In the genomic region with DNA sequence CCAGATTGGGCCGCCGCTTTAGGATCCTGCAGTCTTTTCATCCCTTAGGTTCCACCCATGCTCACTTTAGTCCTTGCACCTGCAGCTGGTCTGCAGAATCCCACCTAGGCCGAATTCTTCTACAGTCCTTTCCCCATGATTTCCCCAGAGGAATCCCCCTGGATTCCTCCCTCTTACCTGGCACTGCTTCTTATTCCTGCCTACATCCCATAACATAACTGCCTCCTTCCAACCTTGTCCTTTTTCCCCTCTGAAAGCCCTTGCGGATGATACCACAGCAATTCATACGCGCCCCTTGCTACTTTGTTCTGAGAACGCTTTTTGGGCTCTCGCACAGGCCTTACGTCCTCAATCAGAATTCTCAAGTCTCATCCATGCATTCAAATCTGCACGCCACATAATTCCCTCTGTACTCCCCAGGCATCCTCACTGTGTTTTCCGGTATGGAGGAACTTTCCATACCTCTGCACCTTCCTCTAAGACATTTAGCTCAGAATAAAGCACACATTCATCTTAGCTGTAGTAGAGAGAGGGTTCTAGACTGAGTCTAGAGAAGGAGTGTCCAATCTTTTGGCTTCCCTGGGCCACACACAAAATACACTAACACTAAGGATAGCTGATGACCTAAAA, we compare ENCODE assay signal across 8 cellular contexts. TPM values are rescaled to one million over a fixed set of nuclear protein-coding genes. Genes with fewer than 3 reads are reported as not detected.
A peak's percentile ranks its signal among the peaks of the same experiment; 100 is the strongest.
DNase-seq lines count a peak whose midpoint lies in the region; ATAC-seq, FAIRE-seq and TF ChIP-seq lines count a peak whose summit lies in the region.

No MANE protein-coding gene starts in this region.

- peaks cover 34% of the 10 kb centered on the region for H3K4me1 Mint-ChIP-seq in stimulated activated effector memory CD8-positive, alpha-beta T cell treated with anti-CD3 and anti-CD28 coated beads, Interleukin-12 subunit alpha, Interleukin-12 subunit beta, amount 100 ng/mL, for 72 hours

- RAD21 ChIA-PET in GM12878 (lab: Charles Lee; ENCODE audit: unreplicated experiment) = interaction anchor here (0.9 to 2.8 kb wide), 15 partner anchors 9 to 168 kb away, joined by 3 to 11 read pairs (median 3); a partner anchor contains a TSS

- POLR2A ChIA-PET in GM12878 (lab: Charles Lee) = interaction anchor here (0.7 to 1.9 kb wide), 8 partner anchors 9 to 157 kb away, joined by 3 to 11 read pairs (median 3); no protein-coding TSS in a partner anchor

- H3K9me3 Mint-ChIP-seq in stimulated activated effector memory CD8-positive, alpha-beta T cell treated with anti-CD3 and anti-CD28 coated beads, Interleukin-12 subunit alpha, Interleukin-12 subunit beta, amount 100 ng/mL, for 72 hours = no peaks in the 10 kb centered on the region

- CTCF ChIA-PET in GM12878 (lab: Yijun Ruan, JAX) = interaction anchor here (1.0 to 2.9 kb wide), 8 partner anchors 10 to 386 kb away, joined by 3 to 21 read pairs (median 5); no protein-coding TSS in a partner anchor

- in situ Hi-C loops in GM12878 (cut with MboI) = loop anchor here (10.0 kb wide), 1 partner anchor 170 kb away; a partner anchor contains a TSS

- ATAC-seq in GM19035 (IDR thresholded peaks at IDR 0.05; ENCODE audit: unreplicated experiment) (peak; percentile 8), GM12878 (peak; percentile 32), GM19324 (IDR thresholded peaks at IDR 0.05; ENCODE audit: low FRiP score, unreplicated experiment) (no peak)
- ATAC-seq in stimulated activated effector memory CD8-positive, alpha-beta T cell treated with anti-CD3 and anti-CD28 coated beads, Interleukin-12 subunit alpha, Interleukin-12 subunit beta, amount 100 ng/mL, for 72 hours = peak; percentile 1

- no peak for TF ChIP-seq RAD21 in GM12878 (IDR thresholded peaks at IDR 0.05; ENCODE audit: insufficient read depth, low read depth, low read length)

- H3K4me3 ChIP-seq in MG63 = peak overlapping the region; percentile 66
- peak overlapping the region; percentile 80 for H3K4me3 ChIP-seq in GM12878
- H3K4me3 ChIP-seq in kidney (ENCODE audit: low read length in 2 of 2) = peak overlapping the region; percentile 87 to 95

- TF ChIP-seq CTCF in GM12878 (IDR thresholded peaks at IDR 0.05 in 2 of 3, conservative IDR thresholded peaks at IDR 0.05 in 1 of 3; ENCODE audit: control insufficient read depth in 2 of 3, extremely low read depth in 1 of 3, insufficient read depth in 1 of 3, low read depth in 3 of 3, low read length in 3 of 3) (no peak), kidney (IDR thresholded peaks at IDR 0.05; ENCODE audit: borderline replicate concordance, extremely low read depth, insufficient read depth) (no peak)

- no peak for TF ChIP-seq EP300 in GM12878 (IDR thresholded peaks at IDR 0.05; ENCODE audit: borderline replicate concordance in 1 of 2, control insufficient read depth in 1 of 2, low read depth in 2 of 2, low read length in 2 of 2)

- TSS peak; percentile 65 for BruUV-seq in GM12878 (replicated peaks; lab: Mats Ljungman, UMichigan)

- H3K27me3 ChIP-seq in MG63 (no peaks in the 10 kb centered on the region), GM12878 (replicated peaks in 1 of 2; ENCODE audit: control insufficient read depth in 2 of 2, insufficient read depth in 2 of 2, low read length in 1 of 2) (no peaks in the 10 kb centered on the region)

- no peaks in the 10 kb centered on the region for H4K20me1 ChIP-seq in GM12878 (ENCODE audit: control insufficient read depth, insufficient read depth)

- H3K4me3 Mint-ChIP-seq in stimulated activated effector memory CD8-positive, alpha-beta T cell treated with anti-CD3 and anti-CD28 coated beads, Interleukin-12 subunit alpha, Interleukin-12 subunit beta, amount 100 ng/mL, for 72 hours = peak overlapping the region; percentile 89

- H3K27ac ChIP-seq in GM12878 (ENCODE audit: control insufficient read depth, insufficient read depth) (peak overlapping the region; percentile 80), kidney (ENCODE audit: low read depth in 2 of 2, low read length in 2 of 2) (peak overlapping the region; percentile 55 to 76)

- WGBS in GM12878 (ENCODE audit: insufficient coverage, insufficient replicate concordance, low lambda C conversion rate, missing lambda C conversion rate) = 36% methylated on average over 11 of the region's 11 CpGs

- peaks cover 7% of the 10 kb centered on the region; the same call in 1 of the 2 replicates for H3K4me1 ChIP-seq in GM12878 (ENCODE audit: control insufficient read depth, insufficient read depth, low read length)
- H3K4me1 ChIP-seq in kidney (ENCODE audit: control insufficient read depth in 1 of 2, insufficient read depth in 1 of 2, low read depth in 1 of 2, low read length in 2 of 2) = peaks cover 5% of the 10 kb centered on the region in 2 donors

- H3K36me3 Mint-ChIP-seq in stimulated activated effector memory CD8-positive, alpha-beta T cell treated with anti-CD3 and anti-CD28 coated beads, Interleukin-12 subunit alpha, Interleukin-12 subunit beta, amount 100 ng/mL, for 72 hours = peaks cover 7% of the 10 kb centered on the region

- no peak for FAIRE-seq in GM12878 (lab: Jason Lieb, UNC)
- FAIRE-seq in kidney (lab: Jason Lieb, UNC) = no peak

- SMC1A ChIA-PET in GM12878 (lab: Charles Lee; ENCODE audit: uncharacterized antibody, unreplicated experiment) = interaction anchor here (1.0 to 5.7 kb wide), 5 partner anchors 11 to 172 kb away, joined by 3 to 65 read pairs (median 5); a partner anchor contains a TSS

- peak overlapping the region; percentile 97 for H2AFZ ChIP-seq in GM12878 (ENCODE audit: control insufficient read depth, low read depth, low read length)

- peak overlapping the region; percentile 91 for H3K27ac Mint-ChIP-seq in stimulated activated effector memory CD8-positive, alpha-beta T cell treated with anti-CD3 and anti-CD28 coated beads, Interleukin-12 subunit alpha, Interleukin-12 subunit beta, amount 100 ng/mL, for 72 hours

- H3K4me2 ChIP-seq in GM12878 (ENCODE audit: control insufficient read depth, insufficient read depth) = peak overlapping the region; percentile 60

- DNase-seq in MG63 (no peak), GM12878 (ENCODE audit: low read depth, low spot score) (no peak), kidney (no peak), SIG-M5 (lab: John Stamatoyannopoulos, UW) (no peak), 8988T (no peak)
- DNase-seq in stimulated activated effector memory CD8-positive, alpha-beta T cell treated with anti-CD3 and anti-CD28 coated beads, Interleukin-12 subunit alpha, Interleukin-12 subunit beta, amount 100 ng/mL, for 72 hours (ENCODE audit: low spot score in 2 of 2) = no peak

- H3K9me3 ChIP-seq in MG63 (peaks cover 2% of the 10 kb centered on the region; the same call in 1 of the 2 replicates), GM12878 (replicated peaks; ENCODE audit: control insufficient read depth, insufficient read depth, low read length) (no peaks in the 10 kb centered on the region), kidney (ENCODE audit: control insufficient read depth in 1 of 2, low read length in 2 of 2) (no peaks in the 10 kb centered on the region)

- H3K9ac ChIP-seq in GM12878 (ENCODE audit: control insufficient read depth, insufficient read depth, low read length) (peak overlapping the region; percentile 75), kidney (ENCODE audit: low read length in 2 of 2) (peak overlapping the region; percentile 83 to 90)

- H3K79me2 ChIP-seq in GM12878 (ENCODE audit: control insufficient read depth, insufficient read depth, low read length) = peaks cover 25% of the 10 kb centered on the region

- intact Hi-C loops in GM12878 (cut with micrococcal nuclease; ENCODE audit: unreplicated experiment) (loop anchor here (5.0 to 10.0 kb wide), 2 partner anchors 147 to 170 kb away; a partner anchor contains a TSS), kidney (cut with DNase I) (no loop called here)

- peaks cover 23% of the 10 kb centered on the region for H3K36me3 ChIP-seq in MG63
- H3K36me3 ChIP-seq in GM12878 (ENCODE audit: control insufficient read depth in 2 of 2, insufficient read depth in 2 of 2, low read length in 1 of 2) = no peaks in the 10 kb centered on the region
- H3K36me3 ChIP-seq in kidney (ENCODE audit: control insufficient read depth in 1 of 2, insufficient read depth in 2 of 2, low read length in 2 of 2) = no peaks in the 10 kb centered on the region

- no peak for TF ChIP-seq POLR2A in GM12878 (IDR thresholded peaks at IDR 0.05; ENCODE audit: low read depth, low read length)

RNA-seq across cellular contexts. Expression of a gene that starts 0.6 kb away (rescaled TPM):
- 61.7 and 69.2 TPM in 2 replicates for total RNA-seq in MG63 (2014; rRNA removed; shearing (Covaris generic); ENCODE audit: low replicate concordance)
- total RNA-seq in GM12878 (2013; cell fraction: nucleolus; rRNA removed) = 73.5 and 76.5 TPM in 2 replicates
- total RNA-seq in GM12878 (2014; rRNA removed) (25.0 and 26.9 TPM in 2 replicates), GM12878 (2014; rRNA removed; fragmentation: Illumina TruSeq; extraction: Trizol) (26.8 and 27.6 TPM in 2 replicates), GM12878 (2021) (23.2 and 23.4 TPM in 2 replicates), kidney (30.9 TPM)
- polyA plus RNA-seq in GM12878 (2011; ENCODE audit: low read depth) = 11.5 TPM
- polyA plus RNA-seq in GM12878 (2011; rRNA removed) (25.7 and 28.5 TPM in 2 replicates), GM12878 (2014; fragmentation: Illumina TruSeq; extraction: Trizol) (28.8 and 34.1 TPM in 2 replicates), GM12878 (2014; fragmentation: Nextera tagmentation; extraction: Ambion mirVana) (10 to 100 TPM; 14.0 to 33.2 TPM), GM12878 (2014; rRNA removed) (21.0 and 26.2 TPM in 2 replicates), GM12878 (2016; fragmentation: Nextera tagmentation; extraction: Ambion mirVana) (10 to 100 TPM; 31.3 to 33.9 TPM), kidney (ENCODE audit: insufficient read depth, low read depth, low replicate concordance) (25.1 TPM)
- 23.6 and 25.4 TPM in 2 replicates for polyA plus RNA-seq in GM12878 (2011; cell fraction: cytosol; rRNA removed)
- 13.7 and 15.9 TPM in 2 replicates for polyA plus RNA-seq in GM12878 (2011; cell fraction: nucleus; rRNA removed)
- 14.5 and 18.7 TPM in 2 replicates for polyA plus RNA-seq in GM12878 (2012)
- 40.3 and 45.8 TPM in 2 replicates for polyA minus RNA-seq in GM12878 (2011; rRNA and poly(A)+ RNA removed)
- polyA minus RNA-seq in GM12878 (2011; cell fraction: cytosol; rRNA and poly(A)+ RNA removed) = 11.7 and 14.3 TPM in 2 replicates
- 18.5 and 26.9 TPM in 2 replicates for polyA minus RNA-seq in GM12878 (2011; cell fraction: nucleus; rRNA and poly(A)+ RNA removed)

RNA-seq across cellular contexts. Expression of a gene that starts 14.5 kb away (rescaled TPM):
- 58.3 and 59.6 TPM in 2 replicates for total RNA-seq in MG63 (2014; rRNA removed; shearing (Covaris generic); ENCODE audit: low replicate concordance)
- total RNA-seq in GM12878 (2013; cell fraction: nucleolus; rRNA removed) = 0.23 and 0.71 TPM in 2 replicates
- 0.11 and 0.16 TPM in 2 replicates for total RNA-seq in GM12878 (2014; rRNA removed)
- 0.04 and 0.05 TPM in 2 replicates for total RNA-seq in GM12878 (2014; rRNA removed; fragmentation: Illumina TruSeq; extraction: Trizol)
- 0.19 and 0.21 TPM in 2 replicates for total RNA-seq in GM12878 (2021)
- not detected for polyA plus RNA-seq in GM12878 (2011; ENCODE audit: low read depth)
- 0.03 TPM in 1 of 2 replicates, not detected in the other for polyA plus RNA-seq in GM12878 (2011; rRNA removed)
- polyA plus RNA-seq in GM12878 (2011; cell fraction: cytosol; rRNA removed) = 0.03 and 0.09 TPM in 2 replicates
- polyA plus RNA-seq in GM12878 (2011; cell fraction: nucleus; rRNA removed) = 0.04 and 0.07 TPM in 2 replicates
- 0.15 and 0.18 TPM in 2 replicates for polyA plus RNA-seq in GM12878 (2012)
- polyA plus RNA-seq in GM12878 (2014; fragmentation: Illumina TruSeq; extraction: Trizol) = 0.22 TPM in 1 of 2 replicates, not detected in the other
- under 1 TPM in 1 of 2 experiments, not detected in 1; 0.02 TPM for polyA plus RNA-seq in GM12878 (2014; fragmentation: Nextera tagmentation; extraction: Ambion mirVana)
- polyA plus RNA-seq in GM12878 (2014; rRNA removed) = 0.18 TPM in 1 of 2 replicates, not detected in the other
- under 1 TPM in 1 of 2 experiments, not detected in 1; 0.33 TPM for polyA plus RNA-seq in GM12878 (2016; fragmentation: Nextera tagmentation; extraction: Ambion mirVana)
- polyA minus RNA-seq in GM12878 (2011; rRNA and poly(A)+ RNA removed) = 0.15 TPM in 1 of 2 replicates, not detected in the other
- polyA minus RNA-seq in GM12878 (2011; cell fraction: cytosol; rRNA and poly(A)+ RNA removed) = 1.1 TPM in 1 of 2 replicates, not detected in the other
- polyA minus RNA-seq in GM12878 (2011; cell fraction: nucleus; rRNA and poly(A)+ RNA removed) = 0.12 TPM in 1 of 2 replicates, not detected in the other
- total RNA-seq in kidney = 7.6 TPM
- 2.9 TPM for polyA plus RNA-seq in kidney (ENCODE audit: insufficient read depth, low read depth, low replicate concordance)
